In the genomic region with DNA sequence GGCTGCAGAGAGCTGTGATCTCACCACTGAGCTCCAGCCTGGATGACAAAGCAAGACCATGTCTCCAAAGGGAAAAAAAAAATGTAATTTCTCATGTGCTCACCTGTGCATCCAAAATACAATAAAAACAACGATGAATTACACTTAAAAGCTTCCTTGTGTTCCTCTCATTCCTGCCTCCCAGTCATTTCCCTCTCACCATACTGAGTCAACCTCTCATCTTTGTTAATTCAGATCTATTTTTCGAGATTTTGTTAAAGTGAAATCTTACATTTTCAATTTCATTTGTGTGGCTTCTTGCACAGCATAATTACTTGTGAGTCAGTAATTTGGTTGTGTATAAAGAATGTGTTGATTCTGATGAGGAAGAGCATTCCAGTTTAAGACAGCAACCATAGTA, we compare ENCODE assay signal across 23 cellular contexts.
"Had no signal": no experiment of that assay in that cellular context is flagged by ENCODE, and none has a peak within 500 bp of the region (broad histone marks: within the 10 kb centered on the region; RNA-seq: fewer than 3 reads in every experiment).

No MANE protein-coding gene starts in this region.

- H3K27me3 ChIP-seq: colonic mucosa, esophagus squamous epithelium, gastrocnemius medialis, heart right ventricle, left lung had no signal

- H3K9me3 ChIP-seq: colonic mucosa, esophagus squamous epithelium, gastrocnemius medialis, heart right ventricle, left lung, lower lobe of right lung, mucosa of descending colon had no signal

- H3K4me1 ChIP-seq: colonic mucosa, esophagus squamous epithelium, gastrocnemius medialis, heart right ventricle, left lung, lower lobe of right lung had no signal

- H3K36me3 ChIP-seq: colonic mucosa, esophagus squamous epithelium, gastrocnemius medialis, heart right ventricle, left lung, lower lobe of right lung had no signal

- H3K4me1 Mint-ChIP-seq: endodermal cell, mesothelial cell of epicardium had no signal

- ATAC-seq: esophagus mucosa, gastrocnemius medialis, heart right ventricle, left cardiac atrium, left lung, left ventricle myocardium superior, lower lobe of right lung, mucosa of descending colon had no signal

- H3K4me3 Mint-ChIP-seq: dendritic cell treated with granulocyte-macrophage colony-stimulating factor and Interleukin-4, amounts not matched to agents 40 ng/mL and 50 ng/mL, for 4 days; effector memory CD8-positive, alpha-beta T cell; endodermal cell; mesothelial cell of epicardium had no signal

- H3K27ac Mint-ChIP-seq: dendritic cell treated with granulocyte-macrophage colony-stimulating factor and Interleukin-4, amounts not matched to agents 40 ng/mL and 50 ng/mL, for 4 days; effector memory CD8-positive, alpha-beta T cell; endodermal cell; mesothelial cell of epicardium had no signal

- DNase-seq: colonic mucosa; cortex of kidney; effector CD8-positive, alpha-beta T cell; effector memory CD8-positive, alpha-beta T cell; endodermal cell; erythroblast; esophagus squamous epithelium; foreskin fibroblast; foreskin melanocyte; gastrocnemius medialis; glutamatergic neuron; head of caudate nucleus; heart right ventricle; hippocampal formation; left cardiac atrium; left lung; left ventricle myocardium superior; lower lobe of right lung; mesenchymal stem cell; mucosa of descending colon had no signal

- H3K9me3 Mint-ChIP-seq: dendritic cell treated with granulocyte-macrophage colony-stimulating factor and Interleukin-4, amounts not matched to agents 40 ng/mL and 50 ng/mL, for 4 days; effector memory CD8-positive, alpha-beta T cell; endodermal cell; mesothelial cell of epicardium had no signal

- H3K36me3 Mint-ChIP-seq: mesothelial cell of epicardium had no signal

- H3K27me3 Mint-ChIP-seq: dendritic cell treated with granulocyte-macrophage colony-stimulating factor and Interleukin-4, amounts not matched to agents 40 ng/mL and 50 ng/mL, for 4 days; effector memory CD8-positive, alpha-beta T cell had no signal

- H3K4me3 ChIP-seq: colonic mucosa, esophagus squamous epithelium, gastrocnemius medialis, heart right ventricle, left lung, lower lobe of right lung, mucosa of descending colon had no signal
